In the genomic region with DNA sequence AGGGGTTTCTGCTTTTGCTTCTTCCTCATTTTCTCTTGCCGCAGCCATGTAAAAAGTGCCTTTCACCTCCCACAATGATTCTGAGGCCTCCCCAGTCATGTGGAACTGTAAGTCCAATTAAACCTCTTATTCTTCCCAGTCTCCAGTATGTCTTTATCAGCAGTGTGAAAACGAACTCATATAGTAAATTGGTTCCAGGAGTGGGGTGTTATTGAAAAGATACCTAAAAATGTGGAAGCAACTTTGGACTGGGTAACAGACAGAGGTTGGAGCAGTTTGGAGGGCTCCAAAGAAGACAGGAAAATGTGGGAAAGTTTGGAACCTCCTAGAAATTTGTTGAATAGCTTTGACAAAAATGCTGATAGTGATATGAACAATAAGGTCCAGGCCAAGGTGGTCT, we compare ENCODE assay signal across 4 cellular contexts. TPM values are rescaled to one million over a fixed set of nuclear protein-coding genes. Genes with fewer than 3 reads are reported as not detected.
"Had no signal": no experiment of that assay in that cellular context is flagged by ENCODE, and none has a peak within 500 bp of the region (broad histone marks: within the 10 kb centered on the region; RNA-seq: fewer than 3 reads in every experiment).

No MANE protein-coding gene starts in this region.

RNA-seq across cellular contexts. Expression of a gene that starts 5.5 kb away (rescaled TPM):
- total RNA-seq: LHCN-M2, M059J, MCF 10A had no signal

RNA-seq across cellular contexts. Expression of a gene that starts 34.7 kb away (rescaled TPM):
- total RNA-seq: LHCN-M2, M059J, MCF 10A, NCI-H460 had no signal
